ENCODE assay signal across 18 cellular contexts in genomic region chr22:40469181-40469580, GRCh38.
"Had no signal": no experiment of that assay in that cellular context is flagged by ENCODE, and none has a peak within 500 bp of the region (broad histone marks: within the 10 kb centered on the region; RNA-seq: fewer than 3 reads in every experiment).

No MANE protein-coding gene starts in this region.

- H3K4me3 Mint-ChIP-seq: activated CD4-positive, alpha-beta memory T cell treated with anti-CD3 and anti-CD28 coated beads for 36 hours; activated T-helper 1 cell treated with anti-CD3 and anti-CD28 coated beads, Interleukin-12 subunit alpha, Interleukin-12 subunit beta, Interleukin-2, Interleukin-4 antibody, amounts not matched to agents 30 ng/mL and 10 ng/mL and 1 ng/mL, durations not matched to agents 14 hours and 24 hours and 36 hours; natural killer cell had no signal

- ATAC-seq: activated naive CD4-positive, alpha-beta T cell treated with anti-CD3 and anti-CD28 coated beads, Interleukin-2, amount 50 U/mL, for 72 hours; left cardiac atrium; natural killer cell had no signal

- H3K36me3 ChIP-seq: adrenal gland, spleen, thyroid gland had no signal

- H3K27me3 ChIP-seq: adrenal gland, spleen, thyroid gland had no signal

- H3K4me3 ChIP-seq: adrenal gland, spleen, thyroid gland had no signal

- H3K36me3 Mint-ChIP-seq: activated CD4-positive, alpha-beta memory T cell treated with anti-CD3 and anti-CD28 coated beads for 36 hours; natural killer cell had no signal

- H3K27ac Mint-ChIP-seq: activated CD4-positive, alpha-beta memory T cell treated with anti-CD3 and anti-CD28 coated beads for 36 hours; activated T-helper 1 cell treated with anti-CD3 and anti-CD28 coated beads, Interleukin-12 subunit alpha, Interleukin-12 subunit beta, Interleukin-2, Interleukin-4 antibody, amounts not matched to agents 30 ng/mL and 10 ng/mL and 1 ng/mL, durations not matched to agents 14 hours and 24 hours and 36 hours; natural killer cell had no signal

- H3K9me3 Mint-ChIP-seq: activated CD4-positive, alpha-beta memory T cell treated with anti-CD3 and anti-CD28 coated beads for 36 hours; activated naive CD4-positive, alpha-beta T cell treated with anti-CD3 and anti-CD28 coated beads, Interleukin-2, amount 50 U/mL, for 72 hours; activated T-helper 1 cell treated with anti-CD3 and anti-CD28 coated beads, Interleukin-12 subunit alpha, Interleukin-12 subunit beta, Interleukin-2, Interleukin-4 antibody, amounts not matched to agents 30 ng/mL and 10 ng/mL and 1 ng/mL, durations not matched to agents 14 hours and 24 hours and 36 hours; natural killer cell had no signal

- DNase-seq: activated CD4-positive, alpha-beta memory T cell treated with anti-CD3 and anti-CD28 coated beads for 36 hours; activated gamma-delta T cell treated with Interleukin-2 at 50 U/mL for 16 hours; activated T-cell treated with anti-CD3 and anti-CD28 coated beads for 4 hours; adrenal gland; effector CD4-positive, alpha-beta T cell; left cardiac atrium; natural killer cell; nucleus accumbens; spleen; stimulated activated CD8-positive, alpha-beta memory T cell treated with anti-CD3 and anti-CD28 coated beads, Interleukin-4, amount 100 ng/mL, for 48 hours; stimulated activated naive CD4-positive, alpha-beta T cell; thyroid gland had no signal

- H3K27ac ChIP-seq: adrenal gland, spleen, thyroid gland had no signal

- H3K27me3 Mint-ChIP-seq: activated CD4-positive, alpha-beta memory T cell treated with anti-CD3 and anti-CD28 coated beads for 36 hours had no signal

- H3K9me3 ChIP-seq: adrenal gland, spleen, thyroid gland had no signal

- FAIRE-seq: astrocyte, bronchial epithelial cell, endothelial cell of umbilical vein, islet of Langerhans had no signal
